Comparison of ENCODE assay signal across 1 cellular context in the genomic region with DNA sequence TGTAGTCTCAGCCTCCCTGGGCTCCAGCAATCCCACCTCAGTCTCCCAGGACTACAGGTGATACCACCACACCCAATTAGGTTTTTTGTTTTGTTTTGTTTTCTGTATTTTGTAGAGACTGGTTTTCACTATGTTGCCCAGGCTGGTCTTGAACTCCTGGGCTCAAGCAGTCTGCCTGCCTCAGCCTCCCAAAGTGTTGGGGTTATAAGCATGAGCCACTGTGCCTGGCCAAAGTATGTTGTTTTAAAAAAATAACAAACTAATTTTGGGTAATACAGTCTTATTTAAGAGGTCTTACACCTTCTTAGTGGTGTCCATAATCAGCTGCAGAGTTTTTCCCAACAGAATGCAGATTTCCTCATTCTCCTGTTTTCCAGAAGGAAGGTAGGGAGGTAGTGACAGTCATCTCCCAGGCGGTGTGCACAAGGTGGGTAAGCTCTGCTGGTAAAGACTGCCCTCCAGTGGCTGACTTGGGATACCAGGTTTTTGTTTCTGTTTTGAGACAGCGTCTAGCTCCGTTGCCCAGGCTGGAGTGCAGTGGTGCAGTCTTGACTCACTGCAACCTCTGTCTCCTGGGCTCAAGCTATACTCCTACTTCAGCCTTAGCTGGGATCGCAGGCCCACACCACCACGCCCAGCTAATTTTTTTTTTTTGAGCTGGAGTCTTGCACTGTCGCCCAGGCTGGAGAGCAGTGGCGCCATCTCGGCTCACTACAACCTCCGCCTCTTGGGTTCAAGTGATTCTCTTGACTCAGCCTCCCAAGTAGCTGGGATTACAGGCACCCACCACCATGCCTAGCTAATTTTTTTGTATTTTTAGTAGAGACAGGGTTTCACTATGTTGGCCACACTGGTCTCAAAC.
A peak's percentile ranks its signal among the peaks of the same experiment; 100 is the strongest.
TF ChIP-seq lines count a peak whose summit lies in the region.

No MANE protein-coding gene starts in this region.

TF ChIP-seq in GM12878, 131 proteins besides CTCF, POLR2A, EP300 and RAD21 (continued from another document):
- no peak for TF ChIP-seq ATF2 (IDR thresholded peaks at IDR 0.05; ENCODE audit: low read length)
- no peak for TF ChIP-seq RB1 (IDR thresholded peaks at IDR 0.05; ENCODE audit: borderline replicate concordance)
- no peak for TF ChIP-seq FOXK2 (IDR thresholded peaks at IDR 0.05)
- 0 out of 2 replicates have a peak, but pooled peaks have one; percentile 48 for TF ChIP-seq SMARCA5 (IDR thresholded peaks at IDR 0.05)
- TF ChIP-seq SIX5 (IDR thresholded peaks at IDR 0.05; ENCODE audit: low read depth, low read length, severe bottlenecking): peak; percentile 16
- peak; percentile 42; the same call in 1 of the 2 replicates for TF ChIP-seq IKZF1 (conservative IDR thresholded peaks at IDR 0.05)
- TF ChIP-seq POLR2AphosphoS5 (IDR thresholded peaks at IDR 0.05; ENCODE audit: low read length): no peak
- no peak for TF ChIP-seq BHLHE40 (IDR thresholded peaks at IDR 0.05; ENCODE audit: borderline replicate concordance in 1 of 2, low read depth in 2 of 2, low read length in 1 of 2)
- TF ChIP-seq TCF7 (IDR thresholded peaks at IDR 0.05; ENCODE audit: borderline replicate concordance): no peak
- TF ChIP-seq HDAC2 (IDR thresholded peaks at IDR 0.05): no peak
- TF ChIP-seq, protein P1, sequence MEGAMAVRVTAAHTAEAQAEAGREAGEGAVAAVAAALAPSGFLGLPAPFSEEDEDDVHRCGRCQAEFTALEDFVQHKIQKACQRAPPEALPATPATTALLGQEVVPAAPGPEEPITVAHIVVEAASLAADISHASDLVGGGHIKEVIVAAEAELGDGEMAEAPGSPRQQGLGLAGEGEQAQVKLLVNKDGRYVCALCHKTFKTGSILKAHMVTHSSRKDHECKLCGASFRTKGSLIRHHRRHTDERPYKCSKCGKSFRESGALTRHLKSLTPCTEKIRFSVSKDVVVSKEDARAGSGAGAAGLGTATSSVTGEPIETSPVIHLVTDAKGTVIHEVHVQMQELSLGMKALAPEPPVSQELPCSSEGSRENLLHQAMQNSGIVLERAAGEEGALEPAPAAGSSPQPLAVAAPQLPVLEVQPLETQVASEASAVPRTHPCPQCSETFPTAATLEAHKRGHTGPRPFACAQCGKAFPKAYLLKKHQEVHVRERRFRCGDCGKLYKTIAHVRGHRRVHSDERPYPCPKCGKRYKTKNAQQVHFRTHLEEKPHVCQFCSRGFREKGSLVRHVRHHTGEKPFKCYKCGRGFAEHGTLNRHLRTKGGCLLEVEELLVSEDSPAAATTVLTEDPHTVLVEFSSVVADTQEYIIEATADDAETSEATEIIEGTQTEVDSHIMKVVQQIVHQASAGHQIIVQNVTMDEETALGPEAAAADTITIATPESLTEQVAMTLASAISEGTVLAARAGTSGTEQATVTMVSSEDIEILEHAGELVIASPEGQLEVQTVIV (IDR thresholded peaks at IDR 0.05; ENCODE audit: borderline replicate concordance, partially characterized antibody): no peak
- peak; percentile 83 for TF ChIP-seq SMC3 (IDR thresholded peaks at IDR 0.05; ENCODE audit: borderline replicate concordance, low read length)
- no peak for TF ChIP-seq TBL1XR1 (IDR thresholded peaks at IDR 0.05; ENCODE audit: low read depth, low read length)
- no peak for TF ChIP-seq ZNF622 (IDR thresholded peaks at IDR 0.05)
- no peak for TF ChIP-seq DPF2 (IDR thresholded peaks at IDR 0.05)
- TF ChIP-seq RELA (IDR thresholded peaks at IDR 0.05; ENCODE audit: borderline replicate concordance, partially characterized antibody): no peak
- no peak for TF ChIP-seq PAX8 (IDR thresholded peaks at IDR 0.05)
- TF ChIP-seq, protein P2, sequence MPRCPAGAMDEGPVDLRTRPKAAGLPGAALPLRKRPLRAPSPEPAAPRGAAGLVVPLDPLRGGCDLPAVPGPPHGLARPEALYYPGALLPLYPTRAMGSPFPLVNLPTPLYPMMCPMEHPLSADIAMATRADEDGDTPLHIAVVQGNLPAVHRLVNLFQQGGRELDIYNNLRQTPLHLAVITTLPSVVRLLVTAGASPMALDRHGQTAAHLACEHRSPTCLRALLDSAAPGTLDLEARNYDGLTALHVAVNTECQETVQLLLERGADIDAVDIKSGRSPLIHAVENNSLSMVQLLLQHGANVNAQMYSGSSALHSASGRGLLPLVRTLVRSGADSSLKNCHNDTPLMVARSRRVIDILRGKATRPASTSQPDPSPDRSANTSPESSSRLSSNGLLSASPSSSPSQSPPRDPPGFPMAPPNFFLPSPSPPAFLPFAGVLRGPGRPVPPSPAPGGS (IDR thresholded peaks at IDR 0.05; ENCODE audit: borderline replicate concordance, insufficient read depth, low read depth, low read length, poor library complexity, severe bottlenecking): no peak
- TF ChIP-seq HCFC1 (IDR thresholded peaks at IDR 0.05; ENCODE audit: low read length): no peak
- no peak for TF ChIP-seq SUPT20H (IDR thresholded peaks at IDR 0.05; ENCODE audit: borderline replicate concordance, control insufficient read depth, low read depth, low read length)
- no peak for TF ChIP-seq NKRF (conservative IDR thresholded peaks at IDR 0.05)
- no peak for TF ChIP-seq ZNF274 (IDR thresholded peaks at IDR 0.05; ENCODE audit: insufficient read depth, insufficient read length)
- no peak for TF ChIP-seq BMI1 (IDR thresholded peaks at IDR 0.05; ENCODE audit: borderline replicate concordance)
- no peak for TF ChIP-seq NFIC (IDR thresholded peaks at IDR 0.05; ENCODE audit: low read depth, low read length)
- TF ChIP-seq, protein P3, sequence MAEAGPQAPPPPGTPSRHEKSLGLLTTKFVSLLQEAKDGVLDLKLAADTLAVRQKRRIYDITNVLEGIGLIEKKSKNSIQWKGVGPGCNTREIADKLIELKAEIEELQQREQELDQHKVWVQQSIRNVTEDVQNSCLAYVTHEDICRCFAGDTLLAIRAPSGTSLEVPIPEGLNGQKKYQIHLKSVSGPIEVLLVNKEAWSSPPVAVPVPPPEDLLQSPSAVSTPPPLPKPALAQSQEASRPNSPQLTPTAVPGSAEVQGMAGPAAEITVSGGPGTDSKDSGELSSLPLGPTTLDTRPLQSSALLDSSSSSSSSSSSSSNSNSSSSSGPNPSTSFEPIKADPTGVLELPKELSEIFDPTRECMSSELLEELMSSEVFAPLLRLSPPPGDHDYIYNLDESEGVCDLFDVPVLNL (IDR thresholded peaks at IDR 0.05; ENCODE audit: low read depth, low read length): no peak
- TF ChIP-seq BCLAF1 (IDR thresholded peaks at IDR 0.05): no peak
